ENCODE assay signal across 8 cellular contexts in genomic region chr22:22408731-22409696, GRCh38.
A peak's percentile ranks its signal among the peaks of the same experiment; 100 is the strongest.
DNase-seq lines count a peak whose midpoint lies in the region; ATAC-seq and TF ChIP-seq lines count a peak whose summit lies in the region.

No MANE protein-coding gene starts in this region.

- H3K27me3 Mint-ChIP-seq in mesothelial cell of epicardium (ENCODE audit: low read depth): peaks cover 88% of the 10 kb centered on the region

- no peaks in the 10 kb centered on the region for H3K4me1 Mint-ChIP-seq in mesothelial cell of epicardium

- in situ Hi-C loops in T47D (cut with HindIII; ENCODE audit: low pct_unique_long_range_greater_than_20kb, low sequenced_read_pairs): no loop called here

- no peak for ATAC-seq in HG02610 (IDR thresholded peaks at IDR 0.05; ENCODE audit: unreplicated experiment)

- peaks cover 24% of the 10 kb centered on the region for H3K9me3 Mint-ChIP-seq in mesothelial cell of epicardium

- H3K36me3 Mint-ChIP-seq in mesothelial cell of epicardium: no peaks in the 10 kb centered on the region

- no peak overlapping the region for H3K27ac Mint-ChIP-seq in mesothelial cell of epicardium

- no peaks in the 10 kb centered on the region for H3K36me3 ChIP-seq in esophagus squamous epithelium

- H3K4me3 ChIP-seq in AG04450 (ENCODE audit: low read depth, low read length): no peak overlapping the region
- H3K4me3 ChIP-seq in esophagus squamous epithelium: no peak overlapping the region

- CTCF ChIA-PET in AG04450 (lab: Charles Lee): interaction anchor here (0.5 to 1.2 kb wide), 3 partner anchors 14 to 202 kb away, joined by 3 to 4 read pairs (median 4); no protein-coding TSS in a partner anchor

- H3K4me3 Mint-ChIP-seq in mesothelial cell of epicardium: no peak overlapping the region

- no peaks in the 10 kb centered on the region for H3K9me3 ChIP-seq in AG04450 (ENCODE audit: control insufficient read depth, insufficient read depth, low read length)
- H3K9me3 ChIP-seq in esophagus squamous epithelium: no peaks in the 10 kb centered on the region

- H3K4me1 ChIP-seq in esophagus squamous epithelium: no peaks in the 10 kb centered on the region

- intact Hi-C loops in esophagus squamous epithelium (cut with DNase I): no loop called here

- DNase-seq in AG04450 (ENCODE audit: low read depth, low spot score): no peak
- DNase-seq in NCI-H2227 treated with DMSO at 0.1 percent for 48 hours (lab: John Stamatoyannopoulos, UW): peak; percentile 1
- peak; percentile 28 to 53 for DNase-seq in T47D (ENCODE audit: low read depth in 1 of 2, low spot score in 1 of 2)
- no peak for DNase-seq in mesothelial cell of epicardium (ENCODE audit: low spot score in 2 of 2, unreplicated experiment in 2 of 2)
- DNase-seq in activated CD4-positive, CD25-positive, alpha-beta regulatory T cell (lab: John Stamatoyannopoulos, UW): no peak
- DNase-seq in esophagus squamous epithelium (lab: John Stamatoyannopoulos, UW): no peak

- POLR2A ChIA-PET in AG04450 (lab: Yijun Ruan, JAX): no interaction called here

- WGBS in esophagus squamous epithelium, 2 donors: 10 to 24% methylated on average over 5 to 6 of the region's 14 CpGs

- peak; percentile 43 for TF ChIP-seq CTCF in AG04450 (IDR thresholded peaks at IDR 0.05; ENCODE audit: low read depth, low read length)
- TF ChIP-seq CTCF in GM12873 (IDR thresholded peaks at IDR 0.05; ENCODE audit: insufficient read depth, low read depth, low read length, missing control alignments): peak; percentile 66
- peak; percentile 18 for TF ChIP-seq CTCF in mesothelial cell of epicardium (IDR thresholded peaks at IDR 0.05; ENCODE audit: unreplicated experiment)
- TF ChIP-seq CTCF in esophagus squamous epithelium (IDR thresholded peaks at IDR 0.05): peak in 1 of 6 experiments; percentile 30

- no peak for TF ChIP-seq POLR2A in esophagus squamous epithelium (IDR thresholded peaks at IDR 0.05)

- peaks cover 21% of the 10 kb centered on the region for H3K27me3 ChIP-seq in AG04450 (ENCODE audit: control insufficient read depth, insufficient read depth, low read length)
- peaks cover 0 to 39% (median 0%) of the 10 kb centered on the region in 4 donors for H3K27me3 ChIP-seq in esophagus squamous epithelium

- H3K27ac ChIP-seq in AG04450 (ENCODE audit: low read depth, low read length) (no peak overlapping the region), esophagus squamous epithelium (no peak overlapping the region)

Comparison
In these comparisons a context has a peak if more than half of its experiments do, and no peak if none do; other contexts are left out.
1. DNase-seq: peak in NCI-H2227 treated with DMSO at 0.1 percent for 48 hours (single experiment) and T47D (2 of 2); none in AG04450 (single experiment), mesothelial cell of epicardium (0 of 2), activated CD4-positive, CD25-positive, alpha-beta regulatory T cell (0 of 4) and esophagus squamous epithelium (single experiment).